Comparison of ENCODE assay signal across 8 cellular contexts in genomic region chr11:125091247-125091876, GRCh38. TPM values are rescaled to one million over a fixed set of nuclear protein-coding genes. Genes with fewer than 3 reads are reported as not detected.
DNase-seq lines count a peak whose midpoint lies in the region; ATAC-seq and TF ChIP-seq lines count a peak whose summit lies in the region.

No MANE protein-coding gene starts in this region.

- H3K4me2 ChIP-seq in trophoblast cell (ENCODE audit: low read length) = no peak overlapping the region

- no peak overlapping the region for H2AFZ ChIP-seq in trophoblast cell (ENCODE audit: insufficient read depth, low read length, poor library complexity)

- peaks cover 2% of the 10 kb centered on the region; the same call in 1 of the 2 replicates for H3K36me3 Mint-ChIP-seq in WTC11

- CTCF ChIA-PET in WTC11 (lab: Charles Lee) = interaction anchor here (0.5 to 5.3 kb wide), 75 partner anchors 9 to 478 kb away, joined by 3 to 128 read pairs (median 5); partner anchors contain the start of genes CCDC15, EI24, PKNOX2 and SLC37A2

- no peak overlapping the region for H3K14ac ChIP-seq in trophoblast cell (ENCODE audit: low read length)

- H3K18ac ChIP-seq in trophoblast cell (ENCODE audit: low read length) = no peak overlapping the region

- ATAC-seq in WTC11 (peak; percentile 95), HG02571 (IDR thresholded peaks at IDR 0.05; ENCODE audit: unreplicated experiment) (no peak), GM21447 (IDR thresholded peaks at IDR 0.05; ENCODE audit: unreplicated experiment) (no peak)

- no peak overlapping the region for H4K91ac ChIP-seq in trophoblast cell (ENCODE audit: low read depth, low read length)

- no peaks in the 10 kb centered on the region for H3K27me3 Mint-ChIP-seq in WTC11 (ENCODE audit: low read depth)

- no peak overlapping the region for H2BK12ac ChIP-seq in trophoblast cell (ENCODE audit: low read length)

- no peak overlapping the region for H2BK5ac ChIP-seq in trophoblast cell (ENCODE audit: low read depth, low read length, poor library complexity)

- H3K36me3 ChIP-seq in trophoblast cell (ENCODE audit: control insufficient read depth in 1 of 2, insufficient read depth in 2 of 2, low read length in 2 of 2) = no peaks in the 10 kb centered on the region

- no peak overlapping the region for H3K27ac ChIP-seq in 22Rv1
- H3K27ac ChIP-seq in trophoblast cell (ENCODE audit: low read depth, low read length) = no peak overlapping the region

- no CpG with 5 or more reads among the region's 5 CpGs for WGBS in trophoblast cell (ENCODE audit: extremely low coverage, insufficient coverage, insufficient read length)

- H3K79me1 ChIP-seq in trophoblast cell (ENCODE audit: low read length) = no peaks in the 10 kb centered on the region

- no peaks in the 10 kb centered on the region for H3K9me3 ChIP-seq in trophoblast cell (ENCODE audit: insufficient read depth, low read depth, low read length)

- no peaks in the 10 kb centered on the region for H3K9me3 Mint-ChIP-seq in WTC11

- no peak overlapping the region for H3K4ac ChIP-seq in trophoblast cell (ENCODE audit: low read depth, low read length)

- TF ChIP-seq CTCF in 22Rv1 (IDR thresholded peaks at IDR 0.05) = peak; percentile 45
- peak; percentile 43 for TF ChIP-seq CTCF in GM12865 (IDR thresholded peaks at IDR 0.05; ENCODE audit: insufficient read depth, low read depth, low read length, missing control alignments)
- TF ChIP-seq CTCF in WTC11 (IDR thresholded peaks at IDR 0.05) = peak; percentile 25; the same call in 1 of the 2 replicates

- H3K4me1 Mint-ChIP-seq in WTC11 = peaks cover 25% of the 10 kb centered on the region

- H3K23ac ChIP-seq in trophoblast cell (ENCODE audit: low read length) = no peak overlapping the region

- peaks cover 4 to 5% of the 10 kb centered on the region in 2 experiments for H3K4me1 ChIP-seq in trophoblast cell (ENCODE audit: control insufficient read depth in 1 of 2, insufficient read depth in 2 of 2, low read length in 2 of 2)

- H3K27me3 ChIP-seq in trophoblast cell (ENCODE audit: insufficient read depth, low read length) = no peaks in the 10 kb centered on the region

- no peak overlapping the region for H3K9ac ChIP-seq in trophoblast cell (ENCODE audit: low read length)

- no peak overlapping the region for H3K4me3 ChIP-seq in GM12865 (ENCODE audit: low read depth, low read length)
- H3K4me3 ChIP-seq in trophoblast cell (ENCODE audit: low read depth, low read length) = no peak overlapping the region

- no peak overlapping the region for H2BK120ac ChIP-seq in trophoblast cell (ENCODE audit: insufficient read depth, low read length, poor library complexity)

- no peak overlapping the region for H4K8ac ChIP-seq in trophoblast cell (ENCODE audit: low read depth, low read length)

- H3K79me2 ChIP-seq in trophoblast cell (ENCODE audit: control insufficient read depth, insufficient read depth, low read length, poor library complexity) = no peaks in the 10 kb centered on the region

- DNase-seq in GM12865 (ENCODE audit: low read depth) = peak; percentile 42
- DNase-seq in NCI-H1092 treated with DMSO at 0.1 percent for 48 hours (lab: John Stamatoyannopoulos, UW) = peak; percentile 52
- DNase-seq in WTC11 (ENCODE audit: low spot score) = peak; percentile 58
- DNase-seq in glomerular endothelial cell (ENCODE audit: extremely low read depth, low read depth, low spot score) = peak; percentile 47
- DNase-seq in trophoblast cell = peak; percentile 33 to 83

- POLR2A ChIA-PET in WTC11 (lab: Charles Lee) = interaction anchor here (0.8 to 1.1 kb wide), 5 partner anchors 13 to 335 kb away, joined by 3 read pairs; partner anchors contain the start of gene TMEM218

- no peak overlapping the region for H4K12ac ChIP-seq in trophoblast cell (ENCODE audit: low read depth, low read length)

- no peak overlapping the region for H3K4me3 Mint-ChIP-seq in WTC11

- no peak overlapping the region for H2AK5ac ChIP-seq in trophoblast cell (ENCODE audit: low read length)

- peak overlapping the region; percentile 64 for H3K27ac Mint-ChIP-seq in WTC11

TF ChIP-seq in WTC11, 78 proteins besides CTCF, POLR2A, EP300 and RAD21:
- TF ChIP-seq ZNF416 (CRISPR knock-in tag; IDR thresholded peaks at IDR 0.05) (no peak), SMAD3 (CRISPR knock-in tag; IDR thresholded peaks at IDR 0.05; ENCODE audit: borderline replicate concordance) (no peak), MXD4 (CRISPR knock-in tag; IDR thresholded peaks at IDR 0.05; ENCODE audit: borderline replicate concordance) (no peak), IRF1 (CRISPR knock-in tag; IDR thresholded peaks at IDR 0.05) (no peak), GRHL2 (CRISPR knock-in tag; IDR thresholded peaks at IDR 0.05; ENCODE audit: insufficient replicate concordance, severe bottlenecking) (no peak), AFF4 (CRISPR knock-in tag; IDR thresholded peaks at IDR 0.05; ENCODE audit: borderline replicate concordance) (no peak), TCF7 (CRISPR knock-in tag; IDR thresholded peaks at IDR 0.05; ENCODE audit: low read depth) (no peak), ZNF423 (CRISPR knock-in tag; IDR thresholded peaks at IDR 0.05) (no peak), MYBL2 (CRISPR knock-in tag; IDR thresholded peaks at IDR 0.05) (no peak), ETV6 (CRISPR knock-in tag; IDR thresholded peaks at IDR 0.05) (no peak), NFE2L1 (CRISPR knock-in tag; IDR thresholded peaks at IDR 0.05) (no peak)
- TF ChIP-seq, protein P1, sequence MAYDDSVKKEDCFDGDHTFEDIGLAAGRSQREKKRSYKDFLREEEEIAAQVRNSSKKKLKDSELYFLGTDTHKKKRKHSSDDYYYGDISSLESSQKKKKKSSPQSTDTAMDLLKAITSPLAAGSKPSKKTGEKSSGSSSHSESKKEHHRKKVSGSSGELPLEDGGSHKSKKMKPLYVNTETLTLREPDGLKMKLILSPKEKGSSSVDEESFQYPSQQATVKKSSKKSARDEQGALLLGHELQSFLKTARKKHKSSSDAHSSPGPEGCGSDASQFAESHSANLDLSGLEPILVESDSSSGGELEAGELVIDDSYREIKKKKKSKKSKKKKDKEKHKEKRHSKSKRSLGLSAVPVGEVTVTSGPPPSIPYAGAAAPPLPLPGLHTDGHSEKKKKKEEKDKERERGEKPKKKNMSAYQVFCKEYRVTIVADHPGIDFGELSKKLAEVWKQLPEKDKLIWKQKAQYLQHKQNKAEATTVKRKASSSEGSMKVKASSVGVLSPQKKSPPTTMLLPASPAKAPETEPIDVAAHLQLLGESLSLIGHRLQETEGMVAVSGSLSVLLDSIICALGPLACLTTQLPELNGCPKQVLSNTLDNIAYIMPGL (CRISPR knock-in tag; IDR thresholded peaks at IDR 0.05) = no peak

RNA-seq across cellular contexts. Expression of gene TMEM218, which starts 20.1 kb away (rescaled TPM):
- total RNA-seq in WTC11 (2021) (10.3 to 12.4 TPM (median 11.0 TPM) in 3 replicates), glomerular endothelial cell (22.5 and 23.3 TPM in 2 replicates)
- polyA plus RNA-seq in trophoblast cell (2013) = 5.1 and 5.5 TPM in 2 replicates

RNA-seq across cellular contexts. Expression of gene SLC37A2, which starts 28.3 kb away (rescaled TPM):
- total RNA-seq in WTC11 (2021) (1.3 to 2.2 TPM (median 2.1 TPM) in 3 replicates), glomerular endothelial cell (0.70 and 6.9 TPM in 2 replicates)
- 0.10 and 0.12 TPM in 2 replicates for polyA plus RNA-seq in trophoblast cell (2013)
